In genomic region chr9:134341306-134341705, GRCh38 we compare ENCODE assay signal across 1 cellular context.
TF ChIP-seq lines count a peak whose summit lies in the region.

No MANE protein-coding gene starts in this region.

TF ChIP-seq in GM23338, 12 proteins besides CTCF, POLR2A, EP300 and RAD21 (continued from another document):
- TF ChIP-seq, protein P1, sequence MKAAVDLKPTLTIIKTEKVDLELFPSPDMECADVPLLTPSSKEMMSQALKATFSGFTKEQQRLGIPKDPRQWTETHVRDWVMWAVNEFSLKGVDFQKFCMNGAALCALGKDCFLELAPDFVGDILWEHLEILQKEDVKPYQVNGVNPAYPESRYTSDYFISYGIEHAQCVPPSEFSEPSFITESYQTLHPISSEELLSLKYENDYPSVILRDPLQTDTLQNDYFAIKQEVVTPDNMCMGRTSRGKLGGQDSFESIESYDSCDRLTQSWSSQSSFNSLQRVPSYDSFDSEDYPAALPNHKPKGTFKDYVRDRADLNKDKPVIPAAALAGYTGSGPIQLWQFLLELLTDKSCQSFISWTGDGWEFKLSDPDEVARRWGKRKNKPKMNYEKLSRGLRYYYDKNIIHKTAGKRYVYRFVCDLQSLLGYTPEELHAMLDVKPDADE (IDR thresholded peaks at IDR 0.05) = no peak
- TF ChIP-seq STAT1 (IDR thresholded peaks at IDR 0.05; ENCODE audit: unreplicated experiment) (no peak), ZNF114 (CRISPR knock-in tag; IDR thresholded peaks at IDR 0.05) (no peak)
- TF ChIP-seq, protein P2, sequence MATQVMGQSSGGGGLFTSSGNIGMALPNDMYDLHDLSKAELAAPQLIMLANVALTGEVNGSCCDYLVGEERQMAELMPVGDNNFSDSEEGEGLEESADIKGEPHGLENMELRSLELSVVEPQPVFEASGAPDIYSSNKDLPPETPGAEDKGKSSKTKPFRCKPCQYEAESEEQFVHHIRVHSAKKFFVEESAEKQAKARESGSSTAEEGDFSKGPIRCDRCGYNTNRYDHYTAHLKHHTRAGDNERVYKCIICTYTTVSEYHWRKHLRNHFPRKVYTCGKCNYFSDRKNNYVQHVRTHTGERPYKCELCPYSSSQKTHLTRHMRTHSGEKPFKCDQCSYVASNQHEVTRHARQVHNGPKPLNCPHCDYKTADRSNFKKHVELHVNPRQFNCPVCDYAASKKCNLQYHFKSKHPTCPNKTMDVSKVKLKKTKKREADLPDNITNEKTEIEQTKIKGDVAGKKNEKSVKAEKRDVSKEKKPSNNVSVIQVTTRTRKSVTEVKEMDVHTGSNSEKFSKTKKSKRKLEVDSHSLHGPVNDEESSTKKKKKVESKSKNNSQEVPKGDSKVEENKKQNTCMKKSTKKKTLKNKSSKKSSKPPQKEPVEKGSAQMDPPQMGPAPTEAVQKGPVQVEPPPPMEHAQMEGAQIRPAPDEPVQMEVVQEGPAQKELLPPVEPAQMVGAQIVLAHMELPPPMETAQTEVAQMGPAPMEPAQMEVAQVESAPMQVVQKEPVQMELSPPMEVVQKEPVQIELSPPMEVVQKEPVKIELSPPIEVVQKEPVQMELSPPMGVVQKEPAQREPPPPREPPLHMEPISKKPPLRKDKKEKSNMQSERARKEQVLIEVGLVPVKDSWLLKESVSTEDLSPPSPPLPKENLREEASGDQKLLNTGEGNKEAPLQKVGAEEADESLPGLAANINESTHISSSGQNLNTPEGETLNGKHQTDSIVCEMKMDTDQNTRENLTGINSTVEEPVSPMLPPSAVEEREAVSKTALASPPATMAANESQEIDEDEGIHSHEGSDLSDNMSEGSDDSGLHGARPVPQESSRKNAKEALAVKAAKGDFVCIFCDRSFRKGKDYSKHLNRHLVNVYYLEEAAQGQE (IDR thresholded peaks at IDR 0.05; ENCODE audit: unreplicated experiment) = no peak
